ENCODE assay signal across 12 cellular contexts in genomic region chr3:172101107-172101506, GRCh38.
DNase-seq lines count a peak whose midpoint lies in the region; ATAC-seq, FAIRE-seq and TF ChIP-seq lines count a peak whose summit lies in the region.
"Had no signal": no experiment of that assay in that cellular context is flagged by ENCODE, and none has a peak within 500 bp of the region (broad histone marks: within the 10 kb centered on the region; RNA-seq: fewer than 3 reads in every experiment).

No MANE protein-coding gene starts in this region.

- in situ Hi-C loops in HepG2 (cut with HindIII; ENCODE audit: extremely low pct_ligation_motif_present, low pct_unique_long_range_greater_than_20kb), result no loop called here

- no TSS peak for BruUV-seq in HepG2 (replicated peaks; lab: Mats Ljungman, UMichigan)

- H3K27me3 ChIP-seq in HepG2 (ENCODE audit: control insufficient read depth in 1 of 2, insufficient read depth in 2 of 2, low read length in 2 of 2) (no peaks in the 10 kb centered on the region), esophagus squamous epithelium (no peaks in the 10 kb centered on the region)

- ATAC-seq in GM18498 (IDR thresholded peaks at IDR 0.05; ENCODE audit: unreplicated experiment) (peak; percentile 68), GM21515 (IDR thresholded peaks at IDR 0.05; ENCODE audit: unreplicated experiment) (peak; percentile 64), HG03159 (IDR thresholded peaks at IDR 0.05; ENCODE audit: unreplicated experiment) (peak; percentile 56), HepG2 (peak; percentile 15)

- peaks cover 100% of the 10 kb centered on the region for H3K79me2 ChIP-seq in HepG2 (ENCODE audit: insufficient read depth, low read length)

- peaks cover 88% of the 10 kb centered on the region for H4K20me1 ChIP-seq in HepG2 (ENCODE audit: insufficient read depth, low read length)

- intact Hi-C loops in HepG2 (cut with micrococcal nuclease; ENCODE audit: unreplicated experiment) (loop anchor here (1.0 kb wide), 1 partner anchor 39 kb away; no protein-coding TSS in a partner anchor), esophagus squamous epithelium (cut with DNase I) (no loop called here)

- H3K27ac ChIP-seq in HepG2 (ENCODE audit: extremely low read length, insufficient read depth, low read length) (peak overlapping the region; percentile 84), esophagus squamous epithelium (no peak overlapping the region)
- H3K27ac ChIP-seq: skin epidermis had no signal

- DNase-seq in HepG2 (ENCODE audit: low spot score) (peak; percentile 81), GM12891 (ENCODE audit: insufficient read length, low spot score) (no peak), NCI-H1092 (lab: John Stamatoyannopoulos, UW) (no peak), esophagus squamous epithelium (lab: John Stamatoyannopoulos, UW) (no peak), T-helper 9 cell (no peak)
- DNase-seq: COR-L47, foreskin melanocyte, mammary epithelial cell had no signal

- H3K36me3 ChIP-seq in HepG2 (replicated peaks in 1 of 2; ENCODE audit: control insufficient read depth in 1 of 2, insufficient read depth in 2 of 2, low read length in 2 of 2) (peaks cover 0 to 6% of the 10 kb centered on the region in 2 experiments; a peak in 2 of 5 replicates), esophagus squamous epithelium (no peaks in the 10 kb centered on the region)

- peak overlapping the region in 1 of 3 experiments; percentile 33; a peak in 1 of 6 replicates for H3K4me3 ChIP-seq in HepG2 (replicated peaks in 1 of 3; ENCODE audit: insufficient read depth in 1 of 3, low read depth in 2 of 3, low read length in 3 of 3)
- H3K4me3 ChIP-seq in esophagus squamous epithelium, result no peak overlapping the region
- H3K4me3 ChIP-seq: skin epidermis had no signal

- TF ChIP-seq POLR2A in HepG2 (IDR thresholded peaks at IDR 0.05; ENCODE audit: insufficient read depth in 1 of 2, low read depth in 2 of 2, low read length in 2 of 2), result no peak
- no peak for TF ChIP-seq POLR2A in GM12891 (IDR thresholded peaks at IDR 0.05; ENCODE audit: low read depth, low read length)
- no peak for TF ChIP-seq POLR2A in esophagus squamous epithelium (IDR thresholded peaks at IDR 0.05)

- no peak overlapping the region for H2AFZ ChIP-seq in HepG2 (ENCODE audit: low read length)

- FAIRE-seq in HepG2 (lab: Jason Lieb, UNC), result peak; percentile 72
- no peak for FAIRE-seq in GM12891 (lab: Jason Lieb, UNC)

- peak overlapping the region; percentile 18; the same call in 1 of the 2 replicates for H3K9ac ChIP-seq in HepG2 (ENCODE audit: insufficient read depth, low read depth, low read length)

- TF ChIP-seq CTCF in HepG2 (CRISPR knock-in tag; IDR thresholded peaks at IDR 0.05), result no peak
- no peak for TF ChIP-seq CTCF in esophagus squamous epithelium (IDR thresholded peaks at IDR 0.05)

- WGBS in HepG2 (ENCODE audit: low lambda C conversion rate), result 2% methylated on average over 3 of the region's 3 CpGs
- WGBS in esophagus squamous epithelium, 2 donors, result 69 to 73% methylated on average over 3 of the region's 3 CpGs

- H3K4me1 ChIP-seq in HepG2 (ENCODE audit: insufficient read depth, low read length) (peaks cover 100% of the 10 kb centered on the region), esophagus squamous epithelium (peaks cover 8 to 60% (median 35%) of the 10 kb centered on the region in 3 donors)

- TF ChIP-seq RAD21 in HepG2 (CRISPR knock-in tag; IDR thresholded peaks at IDR 0.05), result no peak

- POLR2A ChIA-PET in HepG2 (lab: Yijun Ruan, JAX), result interaction anchor here (0.7 to 5.0 kb wide), 5 partner anchors 35 to 278 kb away, joined by 4 to 37 read pairs (median 8); no protein-coding TSS in a partner anchor

- TF ChIP-seq EP300 in HepG2 (IDR thresholded peaks at IDR 0.05; ENCODE audit: low read depth in 2 of 2, low read length in 2 of 2) (peak; percentile 71 to 97; a peak in 3 of 4 replicates), HepG2 (CRISPR knock-in tag; IDR thresholded peaks at IDR 0.05; ENCODE audit: borderline replicate concordance) (peak; percentile 91)

- no peaks in the 10 kb centered on the region for H3K9me3 ChIP-seq in HepG2 (ENCODE audit: low read length)
- H3K9me3 ChIP-seq in esophagus squamous epithelium, result no peaks in the 10 kb centered on the region

- H3K4me2 ChIP-seq in HepG2 (ENCODE audit: low read depth, low read length), result peak overlapping the region; percentile 57

- CTCF ChIA-PET in HepG2 (lab: Yijun Ruan, JAX; ENCODE audit: low intra/inter-chr PET ratio, low total read pairs), result no interaction called here

TF ChIP-seq in HepG2, 621 proteins besides CTCF, POLR2A, EP300 and RAD21 (continues in another document):
- TF ChIP-seq, protein P1, sequence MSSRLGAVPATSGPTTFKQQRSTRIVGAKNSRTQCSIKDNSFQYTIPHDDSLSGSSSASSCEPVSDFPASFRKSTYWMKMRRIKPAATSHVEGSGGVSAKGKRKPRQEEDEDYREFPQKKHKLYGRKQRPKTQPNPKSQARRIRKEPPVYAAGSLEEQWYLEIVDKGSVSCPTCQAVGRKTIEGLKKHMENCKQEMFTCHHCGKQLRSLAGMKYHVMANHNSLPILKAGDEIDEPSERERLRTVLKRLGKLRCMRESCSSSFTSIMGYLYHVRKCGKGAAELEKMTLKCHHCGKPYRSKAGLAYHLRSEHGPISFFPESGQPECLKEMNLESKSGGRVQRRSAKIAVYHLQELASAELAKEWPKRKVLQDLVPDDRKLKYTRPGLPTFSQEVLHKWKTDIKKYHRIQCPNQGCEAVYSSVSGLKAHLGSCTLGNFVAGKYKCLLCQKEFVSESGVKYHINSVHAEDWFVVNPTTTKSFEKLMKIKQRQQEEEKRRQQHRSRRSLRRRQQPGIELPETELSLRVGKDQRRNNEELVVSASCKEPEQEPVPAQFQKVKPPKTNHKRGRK (CRISPR knock-in tag; IDR thresholded peaks at IDR 0.05), result no peak
- TF ChIP-seq ZNF543 (CRISPR knock-in tag; IDR thresholded peaks at IDR 0.05) (no peak), ZNF414 (CRISPR knock-in tag; IDR thresholded peaks at IDR 0.05) (no peak)

TF ChIP-seq in GM12891, 5 proteins besides CTCF, POLR2A, EP300 and RAD21:
- TF ChIP-seq POU2F2 (IDR thresholded peaks at IDR 0.05; ENCODE audit: low read depth, low read length), result no peak
- no peak for TF ChIP-seq PAX5 (IDR thresholded peaks at IDR 0.05; ENCODE audit: insufficient read depth, low read length, severe bottlenecking)
- no peak for TF ChIP-seq POLR2AphosphoS5 (IDR thresholded peaks at IDR 0.05; ENCODE audit: low read depth, low read length)
- TF ChIP-seq SPI1 (IDR thresholded peaks at IDR 0.05; ENCODE audit: low read depth, low read length), result no peak

Comparison
In these comparisons a context has a peak if more than half of its experiments do, and no peak if none do; other contexts are left out.
1. ATAC-seq: peak in every context shown above with its lines; median percentile 68 in GM18498; 64 in GM21515; 56 in HG03159; 15 in HepG2.